ENCODE assay signal across 17 cellular contexts in the genomic region with DNA sequence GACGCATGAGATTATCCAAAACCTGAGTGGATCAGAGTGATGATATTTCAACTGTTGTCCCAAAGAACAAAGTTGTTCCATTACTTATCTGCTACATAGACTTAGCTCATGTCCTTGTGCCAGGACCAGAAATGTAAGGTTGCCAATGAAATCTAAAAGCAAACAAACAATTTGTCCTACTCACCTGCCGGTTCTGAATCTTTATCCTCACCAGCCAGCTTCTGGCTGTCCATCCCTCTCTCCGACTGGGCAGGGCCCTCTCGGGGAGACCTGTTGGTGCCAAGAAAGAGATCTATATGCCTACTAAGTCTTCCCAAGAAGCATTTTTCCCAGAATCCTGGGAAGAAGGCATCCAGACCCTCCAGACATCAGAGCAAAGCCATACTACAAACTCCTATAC. TPM values are rescaled to one million over a fixed set of nuclear protein-coding genes. Genes with fewer than 3 reads are reported as not detected.
DNase-seq lines count a peak whose midpoint lies in the region; ATAC-seq, FAIRE-seq and TF ChIP-seq lines count a peak whose summit lies in the region.
"Had no signal": no experiment of that assay in that cellular context is flagged by ENCODE, and none has a peak within 500 bp of the region (broad histone marks: within the 10 kb centered on the region; RNA-seq: fewer than 3 reads in every experiment).

No MANE protein-coding gene starts in this region.

- WGBS in HepG2 (ENCODE audit: low lambda C conversion rate), result 95% methylated on average over 4 of the region's 4 CpGs
- WGBS in right lobe of liver (ENCODE audit: insufficient coverage, low coverage, low lambda C conversion rate, missing lambda C conversion rate), result 36% methylated on average over 4 of the region's 4 CpGs
- 99% methylated on average over 4 of the region's 4 CpGs for WGBS in mesenchymal stem cell
- WGBS in prostate gland, result 47% methylated on average over 4 of the region's 4 CpGs

- H3K14ac ChIP-seq in mesenchymal stem cell (ENCODE audit: low read length in 2 of 2), result no peak overlapping the region

- POLR2A ChIA-PET in HepG2 (lab: Yijun Ruan, JAX), result no interaction called here
- POLR2A ChIA-PET in activated CD8-positive, alpha-beta T cell treated with anti-CD3 and anti-CD28 coated beads, Interleukin-2, amount 10 ng/mL, durations not matched to agents 7 days and 5 days (lab: Charles Lee), result interaction anchor here (0.8 to 2.6 kb wide), 4 partner anchors 15 to 134 kb away, joined by 3 to 18 read pairs (median 3); partner anchors contain the start of genes RHEBL1, TUBA1A and TUBA1B

- no peak overlapping the region for H2AFZ ChIP-seq in HepG2 (ENCODE audit: low read length)
- H2AFZ ChIP-seq in mesenchymal stem cell (ENCODE audit: low read depth, low read length), result no peak overlapping the region

- TF ChIP-seq POLR2A in HepG2 (IDR thresholded peaks at IDR 0.05; ENCODE audit: insufficient read depth in 1 of 2, low read depth in 2 of 2, low read length in 2 of 2), result no peak
- no peak for TF ChIP-seq POLR2A in right lobe of liver (IDR thresholded peaks at IDR 0.05)
- TF ChIP-seq POLR2A in vagina (IDR thresholded peaks at IDR 0.05), result no peak
- no peak for TF ChIP-seq POLR2A in prostate gland (IDR thresholded peaks at IDR 0.05)

- H3K4me1 ChIP-seq in HepG2 (ENCODE audit: insufficient read depth, low read length) (peaks cover 42% of the 10 kb centered on the region), right lobe of liver (peaks cover 0 to 42% (median 14%) of the 10 kb centered on the region in 4 donors), mesenchymal stem cell (ENCODE audit: control insufficient read depth, insufficient read depth, low read depth, low read length) (peaks cover 35% of the 10 kb centered on the region), vagina (peaks cover 51% of the 10 kb centered on the region), prostate gland (replicated peaks) (peaks cover 29% of the 10 kb centered on the region)

- TF ChIP-seq CTCF in HepG2 (CRISPR knock-in tag; IDR thresholded peaks at IDR 0.05), result no peak
- TF ChIP-seq CTCF in right lobe of liver (IDR thresholded peaks at IDR 0.05), result no peak
- TF ChIP-seq CTCF in vagina (IDR thresholded peaks at IDR 0.05), result no peak
- TF ChIP-seq CTCF in prostate gland (IDR thresholded peaks at IDR 0.05), result no peak

- no peak overlapping the region for H2BK12ac ChIP-seq in mesenchymal stem cell (ENCODE audit: low read length in 2 of 2)

- H4K8ac ChIP-seq in mesenchymal stem cell (ENCODE audit: low read length), result no peak overlapping the region

- no peaks in the 10 kb centered on the region for H3K9me3 Mint-ChIP-seq in activated CD8-positive, alpha-beta T cell treated with anti-CD3 and anti-CD28 coated beads, Interleukin-2, amount 10 ng/mL, durations not matched to agents 7 days and 5 days (ENCODE audit: insufficient read depth)
- H3K9me3 Mint-ChIP-seq: activated T-cell treated with anti-CD3 and anti-CD28 coated beads, Interleukin-2, amount 50 U/mL, for 4 hours had no signal

- H4K20me1 ChIP-seq in HepG2 (ENCODE audit: insufficient read depth, low read length), result peaks cover 59% of the 10 kb centered on the region

- no peak for FAIRE-seq in HepG2 (lab: Jason Lieb, UNC)
- FAIRE-seq: colon, frontal cortex had no signal

- TF ChIP-seq RAD21 in HepG2 (CRISPR knock-in tag; IDR thresholded peaks at IDR 0.05), result no peak

- no peaks in the 10 kb centered on the region for H3K9me3 ChIP-seq in HepG2 (ENCODE audit: low read length)
- H3K9me3 ChIP-seq in right lobe of liver, result no peaks in the 10 kb centered on the region
- no peaks in the 10 kb centered on the region for H3K9me3 ChIP-seq in mesenchymal stem cell (ENCODE audit: control insufficient read depth, low read length)
- H3K9me3 ChIP-seq in vagina, result no peaks in the 10 kb centered on the region
- no peaks in the 10 kb centered on the region for H3K9me3 ChIP-seq in prostate gland

- peak overlapping the region; percentile 4 for H3K27ac Mint-ChIP-seq in activated CD8-positive, alpha-beta T cell treated with anti-CD3 and anti-CD28 coated beads, Interleukin-2, amount 10 ng/mL, durations not matched to agents 7 days and 5 days

- H3K27me3 Mint-ChIP-seq in activated CD8-positive, alpha-beta T cell treated with anti-CD3 and anti-CD28 coated beads, Interleukin-2, amount 10 ng/mL, durations not matched to agents 7 days and 5 days (ENCODE audit: low read depth), result no peaks in the 10 kb centered on the region

- no peak for ATAC-seq in HepG2
- no peak for ATAC-seq in right lobe of liver
- ATAC-seq in activated CD8-positive, alpha-beta T cell treated with anti-CD3 and anti-CD28 coated beads, Interleukin-2, amount 10 ng/mL, durations not matched to agents 7 days and 5 days, result no peak
- ATAC-seq in GM19328 (IDR thresholded peaks at IDR 0.05; ENCODE audit: unreplicated experiment), result no peak
- ATAC-seq: activated T-cell treated with anti-CD3 and anti-CD28 coated beads, Interleukin-2, amount 50 U/mL, for 4 hours; PC-3 had no signal

- CTCF ChIA-PET in HepG2 (lab: Yijun Ruan, JAX; ENCODE audit: low intra/inter-chr PET ratio, low total read pairs), result no interaction called here
- CTCF ChIA-PET in activated CD8-positive, alpha-beta T cell treated with anti-CD3 and anti-CD28 coated beads, Interleukin-2, amount 10 ng/mL, durations not matched to agents 7 days and 5 days (lab: Charles Lee), result interaction anchor here (1.0 to 6.3 kb wide), 7 partner anchors 9 to 75 kb away, joined by 3 to 35 read pairs (median 5); partner anchors contain the start of genes DHH and RHEBL1

- H3K4me3 Mint-ChIP-seq in activated CD8-positive, alpha-beta T cell treated with anti-CD3 and anti-CD28 coated beads, Interleukin-2, amount 10 ng/mL, durations not matched to agents 7 days and 5 days, result no peak overlapping the region

- in situ Hi-C loops in HepG2 (cut with HindIII; ENCODE audit: extremely low pct_ligation_motif_present, low pct_unique_long_range_greater_than_20kb), result no loop called here

- H3K36me3 ChIP-seq in HepG2 (replicated peaks in 1 of 2; ENCODE audit: control insufficient read depth in 1 of 2, insufficient read depth in 2 of 2, low read length in 2 of 2), result peaks cover 41 to 57% of the 10 kb centered on the region in 2 experiments
- peaks cover 5 to 42% (median 21%) of the 10 kb centered on the region in 4 donors for H3K36me3 ChIP-seq in right lobe of liver
- H3K36me3 ChIP-seq in mesenchymal stem cell (ENCODE audit: control insufficient read depth in 1 of 2, insufficient read depth in 2 of 2, low read depth in 1 of 2, low read length in 2 of 2), result peaks cover 48 to 54% of the 10 kb centered on the region in 2 experiments
- peaks cover 0 to 47% of the 10 kb centered on the region in 2 donors for H3K36me3 ChIP-seq in vagina
- peaks cover 28 to 38% of the 10 kb centered on the region in 2 donors for H3K36me3 ChIP-seq in prostate gland

- H3K4me3 ChIP-seq in HepG2 (replicated peaks in 1 of 3; ENCODE audit: insufficient read depth in 1 of 3, low read depth in 2 of 3, low read length in 3 of 3), result no peak overlapping the region
- no peak overlapping the region for H3K4me3 ChIP-seq in right lobe of liver
- H3K4me3 ChIP-seq in mesenchymal stem cell (ENCODE audit: insufficient read depth in 1 of 2, low read depth in 1 of 2, low read length in 2 of 2), result no peak overlapping the region
- H3K4me3 ChIP-seq in vagina, result no peak overlapping the region
- H3K4me3 ChIP-seq in prostate gland, result no peak overlapping the region

- H3K79me2 ChIP-seq in HepG2 (ENCODE audit: insufficient read depth, low read length), result peaks cover 56% of the 10 kb centered on the region

- no peak for DNase-seq in HepG2 (ENCODE audit: low spot score)
- no peak for DNase-seq in right lobe of liver
- DNase-seq in activated CD8-positive, alpha-beta T cell treated with anti-CD3 and anti-CD28 coated beads, Interleukin-2, amount 10 ng/mL, durations not matched to agents 7 days and 5 days, result no peak
- no peak for DNase-seq in mesenchymal stem cell
- no peak for DNase-seq in activated effector memory CD4-positive, alpha-beta T cell treated with anti-CD3 and anti-CD28 coated beads, Interleukin-2, amount 50 U/mL, for 16 hours
- no peak for DNase-seq in vagina (ENCODE audit: extremely low spot score in 2 of 2)
- no peak for DNase-seq in prostate gland (ENCODE audit: low spot score)
- DNase-seq: activated T-cell treated with anti-CD3 and anti-CD28 coated beads, Interleukin-2, amount 50 U/mL, for 4 hours; HCEC 1CT; NCI-H526 treated with DMSO at 0.1 percent for 48 hours; PC-3 had no signal

- no peaks in the 10 kb centered on the region; a peak in 1 of 5 replicates for H3K27me3 ChIP-seq in HepG2 (ENCODE audit: control insufficient read depth in 1 of 2, insufficient read depth in 2 of 2, low read length in 2 of 2)
- no peaks in the 10 kb centered on the region for H3K27me3 ChIP-seq in right lobe of liver
- no peaks in the 10 kb centered on the region for H3K27me3 ChIP-seq in mesenchymal stem cell (ENCODE audit: control insufficient read depth in 1 of 2, insufficient read depth in 1 of 2, low read length in 2 of 2)
- H3K27me3 ChIP-seq in vagina, result no peaks in the 10 kb centered on the region
- H3K27me3 ChIP-seq in prostate gland (replicated peaks; ENCODE audit: insufficient read depth), result no peaks in the 10 kb centered on the region

- BruUV-seq in HepG2 (replicated peaks; lab: Mats Ljungman, UMichigan), result no TSS peak

- intact Hi-C loops in HepG2 (cut with micrococcal nuclease; ENCODE audit: unreplicated experiment) (no loop called here), right lobe of liver (cut with DNase I) (no loop called here), vagina (cut with DNase I) (no loop called here), prostate gland (cut with DNase I) (no loop called here)

- H3K4ac ChIP-seq in mesenchymal stem cell (ENCODE audit: low read depth in 1 of 2, low read length in 2 of 2), result no peak overlapping the region

- H2BK5ac ChIP-seq in mesenchymal stem cell (ENCODE audit: low read depth, low read length, poor library complexity, severe bottlenecking), result no peak overlapping the region

- H3K23ac ChIP-seq in mesenchymal stem cell (ENCODE audit: low read length in 2 of 2), result no peak overlapping the region

- no peak overlapping the region for H2AK5ac ChIP-seq in mesenchymal stem cell (ENCODE audit: low read length, severe bottlenecking)

- TF ChIP-seq EP300 in HepG2 (IDR thresholded peaks at IDR 0.05; ENCODE audit: low read depth in 2 of 2, low read length in 2 of 2), result no peak
- TF ChIP-seq EP300 in HepG2 (CRISPR knock-in tag; IDR thresholded peaks at IDR 0.05; ENCODE audit: borderline replicate concordance), result no peak

- peaks cover 41% of the 10 kb centered on the region for H3K4me1 Mint-ChIP-seq in activated CD8-positive, alpha-beta T cell treated with anti-CD3 and anti-CD28 coated beads, Interleukin-2, amount 10 ng/mL, durations not matched to agents 7 days and 5 days (ENCODE audit: low read depth)

- H3K4me2 ChIP-seq in HepG2 (ENCODE audit: low read depth, low read length) (0 out of 2 replicates have a peak overlapping the region, but pooled peaks have one; percentile 98), mesenchymal stem cell (ENCODE audit: low read length, poor library complexity, severe bottlenecking) (no peak overlapping the region)

- H2BK120ac ChIP-seq in mesenchymal stem cell (ENCODE audit: low read depth, low read length), result no peak overlapping the region

- peaks cover 66% of the 10 kb centered on the region for H3K36me3 Mint-ChIP-seq in activated CD8-positive, alpha-beta T cell treated with anti-CD3 and anti-CD28 coated beads, Interleukin-2, amount 10 ng/mL, durations not matched to agents 7 days and 5 days (ENCODE audit: low read depth)

- H3K9ac ChIP-seq in HepG2 (ENCODE audit: insufficient read depth, low read depth, low read length) (no peak overlapping the region), mesenchymal stem cell (ENCODE audit: low read length) (peak overlapping the region; percentile 30)

- no peak overlapping the region for H2BK15ac ChIP-seq in mesenchymal stem cell (ENCODE audit: low read depth, poor library complexity, severe bottlenecking)

- H3K79me1 ChIP-seq in mesenchymal stem cell (replicated peaks; ENCODE audit: low read length, poor library complexity, severe bottlenecking), result peaks cover 26% of the 10 kb centered on the region

- H3K27ac ChIP-seq in HepG2 (ENCODE audit: extremely low read length, insufficient read depth, low read length), result no peak overlapping the region
- H3K27ac ChIP-seq in right lobe of liver, result peak overlapping the region in 1 of 3 donors; percentile 4
- H3K27ac ChIP-seq in mesenchymal stem cell (ENCODE audit: low read length, poor library complexity, severe bottlenecking), result no peak overlapping the region
- no peak overlapping the region for H3K27ac ChIP-seq in vagina
- peak overlapping the region in 1 of 2 donors; percentile 51 for H3K27ac ChIP-seq in prostate gland
- H3K27ac ChIP-seq: epithelial cell of prostate, SK-N-MC had no signal

- no peak overlapping the region for H3K18ac ChIP-seq in mesenchymal stem cell (ENCODE audit: low read depth in 1 of 2, low read length in 2 of 2)

- no peak overlapping the region for H4K91ac ChIP-seq in mesenchymal stem cell (ENCODE audit: low read length)

RNA-seq across cellular contexts. Expression of gene KMT2D, which starts 5.5 kb away (rescaled TPM):
- 10.4 and 25.7 TPM in 2 replicates for total RNA-seq in HepG2 (2016; rRNA removed; fragmentation: Illumina TruSeq; extraction: Trizol)
- 3.8 and 5.1 TPM in 2 replicates for total RNA-seq in HepG2 (2016; cell fraction: cytosol; rRNA removed; fragmentation: Illumina TruSeq; extraction: Trizol; ENCODE audit: low read depth)
- total RNA-seq in HepG2 (2016; cell fraction: insoluble cytoplasmic fraction; rRNA removed; fragmentation: Illumina TruSeq; extraction: Trizol), result 9.4 and 20.2 TPM in 2 replicates
- 7.5 and 9.1 TPM in 2 replicates for total RNA-seq in HepG2 (2016; cell fraction: membrane; rRNA removed; fragmentation: Illumina TruSeq; extraction: Trizol)
- total RNA-seq in HepG2 (2016; cell fraction: nucleus; rRNA removed; fragmentation: Illumina TruSeq; extraction: Trizol), result 25.5 and 28.3 TPM in 2 replicates
- polyA plus RNA-seq in HepG2 (2011; rRNA removed), result 8.1 and 8.2 TPM in 2 replicates
- polyA plus RNA-seq in HepG2 (2011; cell fraction: cytosol; rRNA removed), result 5.0 and 6.5 TPM in 2 replicates
- polyA plus RNA-seq in HepG2 (2011; cell fraction: nucleus; rRNA removed), result 41.1 and 48.4 TPM in 2 replicates
- 20.0 and 20.6 TPM in 2 replicates for polyA plus RNA-seq in HepG2 (2012)
- 0.52 and 0.66 TPM in 2 replicates for polyA plus RNA-seq in HepG2 (2016; cell fraction: cytosol; fragmentation: Illumina TruSeq; extraction: Trizol; ENCODE audit: low read depth)
- polyA plus RNA-seq in HepG2 (2016; cell fraction: insoluble cytoplasmic fraction; fragmentation: Illumina TruSeq; extraction: Trizol; ENCODE audit: low read depth), result 18.4 and 23.1 TPM in 2 replicates
- 1.3 and 2.4 TPM in 2 replicates for polyA plus RNA-seq in HepG2 (2016; cell fraction: membrane; fragmentation: Illumina TruSeq; extraction: Trizol; ENCODE audit: low read depth)
- polyA plus RNA-seq in HepG2 (2016; cell fraction: nucleus; fragmentation: Illumina TruSeq; extraction: Trizol; ENCODE audit: insufficient read depth, low read depth), result 78.2 and 102 TPM in 2 replicates
- polyA minus RNA-seq in HepG2 (2011; rRNA and poly(A)+ RNA removed; ENCODE audit: low replicate concordance), result 12.2 and 28.0 TPM in 2 replicates
- 19.4 and 23.5 TPM in 2 replicates for polyA minus RNA-seq in HepG2 (2011; cell fraction: cytosol; rRNA and poly(A)+ RNA removed)
- 32.2 and 33.3 TPM in 2 replicates for polyA minus RNA-seq in HepG2 (2011; cell fraction: nucleus; rRNA and poly(A)+ RNA removed)
- 10 to 100 TPM; 28.6 to 35.4 (median 33.3) TPM for total RNA-seq in right lobe of liver
- total RNA-seq in activated CD8-positive, alpha-beta T cell treated with anti-CD3 and anti-CD28 coated beads, Interleukin-2, amount 10 ng/mL, durations not matched to agents 7 days and 5 days, result 100 to 1,000 TPM; 113 TPM
- polyA plus RNA-seq in mesenchymal stem cell (2013, experiment 1 of 2), result 14.1 TPM
- 11.6 TPM for polyA plus RNA-seq in mesenchymal stem cell (2013, experiment 2 of 2)
- total RNA-seq in vagina, result 38.8 TPM
- total RNA-seq in prostate gland, result 10 to 100 TPM; 82.7 to 99.7 TPM

RNA-seq across cellular contexts. Expression of gene RHEBL1, which starts 14.7 kb away (rescaled TPM):
- total RNA-seq in HepG2 (2016; rRNA removed; fragmentation: Illumina TruSeq; extraction: Trizol), result 1.4 and 1.6 TPM in 2 replicates
- 0.71 and 0.79 TPM in 2 replicates for total RNA-seq in HepG2 (2016; cell fraction: cytosol; rRNA removed; fragmentation: Illumina TruSeq; extraction: Trizol; ENCODE audit: low read depth)
- total RNA-seq in HepG2 (2016; cell fraction: insoluble cytoplasmic fraction; rRNA removed; fragmentation: Illumina TruSeq; extraction: Trizol), result 1.5 and 1.9 TPM in 2 replicates
- total RNA-seq in HepG2 (2016; cell fraction: membrane; rRNA removed; fragmentation: Illumina TruSeq; extraction: Trizol), result 0.62 and 1.0 TPM in 2 replicates
- 0.75 and 1.0 TPM in 2 replicates for total RNA-seq in HepG2 (2016; cell fraction: nucleus; rRNA removed; fragmentation: Illumina TruSeq; extraction: Trizol)
- 2.5 and 2.9 TPM in 2 replicates for polyA plus RNA-seq in HepG2 (2011; rRNA removed)
- 2.7 and 2.8 TPM in 2 replicates for polyA plus RNA-seq in HepG2 (2011; cell fraction: cytosol; rRNA removed)
- 2.0 and 2.7 TPM in 2 replicates for polyA plus RNA-seq in HepG2 (2011; cell fraction: nucleus; rRNA removed)
- polyA plus RNA-seq in HepG2 (2012), result 2.3 and 3.2 TPM in 2 replicates
- polyA plus RNA-seq in HepG2 (2016; cell fraction: cytosol; fragmentation: Illumina TruSeq; extraction: Trizol; ENCODE audit: low read depth), result 0.21 and 0.42 TPM in 2 replicates
- 1.2 and 1.3 TPM in 2 replicates for polyA plus RNA-seq in HepG2 (2016; cell fraction: insoluble cytoplasmic fraction; fragmentation: Illumina TruSeq; extraction: Trizol; ENCODE audit: low read depth)
- 0.52 and 0.79 TPM in 2 replicates for polyA plus RNA-seq in HepG2 (2016; cell fraction: membrane; fragmentation: Illumina TruSeq; extraction: Trizol; ENCODE audit: low read depth)
- 1.3 and 1.8 TPM in 2 replicates for polyA plus RNA-seq in HepG2 (2016; cell fraction: nucleus; fragmentation: Illumina TruSeq; extraction: Trizol; ENCODE audit: insufficient read depth, low read depth)
- 4.3 TPM in 2 replicates for polyA minus RNA-seq in HepG2 (2011; rRNA and poly(A)+ RNA removed; ENCODE audit: low replicate concordance)
- 0.88 and 0.89 TPM in 2 replicates for polyA minus RNA-seq in HepG2 (2011; cell fraction: cytosol; rRNA and poly(A)+ RNA removed)
- 0.62 and 0.90 TPM in 2 replicates for polyA minus RNA-seq in HepG2 (2011; cell fraction: nucleus; rRNA and poly(A)+ RNA removed)
- under 1 TPM in 5 of 6 experiments, not detected in 1; 0.17 to 0.60 (median 0.43) TPM for total RNA-seq in right lobe of liver
- 1 to 10 TPM; 9.5 to 9.9 TPM for total RNA-seq in activated CD8-positive, alpha-beta T cell treated with anti-CD3 and anti-CD28 coated beads, Interleukin-2, amount 10 ng/mL, durations not matched to agents 7 days and 5 days
- polyA plus RNA-seq in mesenchymal stem cell (2013, experiment 1 of 2), result 0.83 TPM
- 0.86 TPM for polyA plus RNA-seq in mesenchymal stem cell (2013, experiment 2 of 2)
- 1.7 TPM for total RNA-seq in vagina
- total RNA-seq in prostate gland, result 1 to 10 TPM; 1.1 to 2.3 TPM

RNA-seq across cellular contexts. Expression of gene PRKAG1, which starts 36.5 kb away (rescaled TPM):
- total RNA-seq in HepG2 (2016; rRNA removed; fragmentation: Illumina TruSeq; extraction: Trizol), result 32.8 and 37.6 TPM in 2 replicates
- total RNA-seq in HepG2 (2016; cell fraction: cytosol; rRNA removed; fragmentation: Illumina TruSeq; extraction: Trizol; ENCODE audit: low read depth), result 9.1 and 11.2 TPM in 2 replicates
- 30.6 and 39.9 TPM in 2 replicates for total RNA-seq in HepG2 (2016; cell fraction: insoluble cytoplasmic fraction; rRNA removed; fragmentation: Illumina TruSeq; extraction: Trizol)
- total RNA-seq in HepG2 (2016; cell fraction: membrane; rRNA removed; fragmentation: Illumina TruSeq; extraction: Trizol), result 19.3 and 21.1 TPM in 2 replicates
- total RNA-seq in HepG2 (2016; cell fraction: nucleus; rRNA removed; fragmentation: Illumina TruSeq; extraction: Trizol), result 16.7 and 19.6 TPM in 2 replicates
- polyA plus RNA-seq in HepG2 (2011; rRNA removed), result 21.2 and 26.1 TPM in 2 replicates
- polyA plus RNA-seq in HepG2 (2011; cell fraction: cytosol; rRNA removed), result 18.5 and 26.3 TPM in 2 replicates
- 8.8 and 11.6 TPM in 2 replicates for polyA plus RNA-seq in HepG2 (2011; cell fraction: nucleus; rRNA removed)
- polyA plus RNA-seq in HepG2 (2012), result 20.2 and 21.7 TPM in 2 replicates
- 7.6 and 8.8 TPM in 2 replicates for polyA plus RNA-seq in HepG2 (2016; cell fraction: cytosol; fragmentation: Illumina TruSeq; extraction: Trizol; ENCODE audit: low read depth)
- 38.7 and 40.2 TPM in 2 replicates for polyA plus RNA-seq in HepG2 (2016; cell fraction: insoluble cytoplasmic fraction; fragmentation: Illumina TruSeq; extraction: Trizol; ENCODE audit: low read depth)
- 14.5 and 16.2 TPM in 2 replicates for polyA plus RNA-seq in HepG2 (2016; cell fraction: membrane; fragmentation: Illumina TruSeq; extraction: Trizol; ENCODE audit: low read depth)
- polyA plus RNA-seq in HepG2 (2016; cell fraction: nucleus; fragmentation: Illumina TruSeq; extraction: Trizol; ENCODE audit: insufficient read depth, low read depth), result 24.6 and 24.9 TPM in 2 replicates
- polyA minus RNA-seq in HepG2 (2011; rRNA and poly(A)+ RNA removed; ENCODE audit: low replicate concordance), result 11.5 and 73.4 TPM in 2 replicates
- polyA minus RNA-seq in HepG2 (2011; cell fraction: cytosol; rRNA and poly(A)+ RNA removed), result 7.8 and 9.5 TPM in 2 replicates
- polyA minus RNA-seq in HepG2 (2011; cell fraction: nucleus; rRNA and poly(A)+ RNA removed), result 11.6 TPM in 2 replicates
- total RNA-seq in right lobe of liver, result 10 to 100 TPM; 24.8 to 36.2 (median 30.1) TPM
- total RNA-seq in activated CD8-positive, alpha-beta T cell treated with anti-CD3 and anti-CD28 coated beads, Interleukin-2, amount 10 ng/mL, durations not matched to agents 7 days and 5 days, result 10 to 100 TPM; 57.5 to 59.8 TPM
- polyA plus RNA-seq in mesenchymal stem cell (2013, experiment 1 of 2), result 62.2 TPM
- 63.2 TPM for polyA plus RNA-seq in mesenchymal stem cell (2013, experiment 2 of 2)
- total RNA-seq in vagina, result 67.0 TPM
- total RNA-seq in prostate gland, result 10 to 100 TPM; 53.9 to 55.4 TPM

RNA-seq across cellular contexts. Expression of gene DHH, which starts 39.5 kb away (rescaled TPM):
- total RNA-seq in HepG2 (2016; rRNA removed; fragmentation: Illumina TruSeq; extraction: Trizol) (not detected in 2 replicates), right lobe of liver (under 1 TPM in 3 of 6 experiments, not detected in 3; 0.04 to 0.13 (median 0.07) TPM), vagina (1.5 TPM), prostate gland (100 to 1,000 TPM in 1 of 2 donors, under 1 TPM in 1; 0.18 to 114 TPM)
- total RNA-seq in HepG2 (2016; cell fraction: cytosol; rRNA removed; fragmentation: Illumina TruSeq; extraction: Trizol; ENCODE audit: low read depth), result not detected in 2 replicates
- not detected in 2 replicates for total RNA-seq in HepG2 (2016; cell fraction: insoluble cytoplasmic fraction; rRNA removed; fragmentation: Illumina TruSeq; extraction: Trizol)
- total RNA-seq in HepG2 (2016; cell fraction: membrane; rRNA removed; fragmentation: Illumina TruSeq; extraction: Trizol), result not detected in 2 replicates
- not detected in 2 replicates for total RNA-seq in HepG2 (2016; cell fraction: nucleus; rRNA removed; fragmentation: Illumina TruSeq; extraction: Trizol)
- polyA plus RNA-seq in HepG2 (2011; rRNA removed), result not detected in 2 replicates
- not detected in 2 replicates for polyA plus RNA-seq in HepG2 (2011; cell fraction: cytosol; rRNA removed)
- polyA plus RNA-seq in HepG2 (2011; cell fraction: nucleus; rRNA removed), result 0.03 and 0.10 TPM in 2 replicates
- not detected in 2 replicates for polyA plus RNA-seq in HepG2 (2012)
- polyA plus RNA-seq in HepG2 (2016; cell fraction: cytosol; fragmentation: Illumina TruSeq; extraction: Trizol; ENCODE audit: low read depth), result not detected in 2 replicates
- polyA plus RNA-seq in HepG2 (2016; cell fraction: insoluble cytoplasmic fraction; fragmentation: Illumina TruSeq; extraction: Trizol; ENCODE audit: low read depth), result not detected in 2 replicates
- not detected in 2 replicates for polyA plus RNA-seq in HepG2 (2016; cell fraction: membrane; fragmentation: Illumina TruSeq; extraction: Trizol; ENCODE audit: low read depth)
- not detected in 2 replicates for polyA plus RNA-seq in HepG2 (2016; cell fraction: nucleus; fragmentation: Illumina TruSeq; extraction: Trizol; ENCODE audit: insufficient read depth, low read depth)
- 0.07 TPM in 1 of 2 replicates, not detected in the other for polyA minus RNA-seq in HepG2 (2011; rRNA and poly(A)+ RNA removed; ENCODE audit: low replicate concordance)
- polyA minus RNA-seq in HepG2 (2011; cell fraction: cytosol; rRNA and poly(A)+ RNA removed), result not detected in 2 replicates
- polyA minus RNA-seq in HepG2 (2011; cell fraction: nucleus; rRNA and poly(A)+ RNA removed), result 0.12 TPM in 1 of 2 replicates, not detected in the other
- total RNA-seq in activated CD8-positive, alpha-beta T cell treated with anti-CD3 and anti-CD28 coated beads, Interleukin-2, amount 10 ng/mL, durations not matched to agents 7 days and 5 days, result under 1 TPM in 1 of 2 experiments, not detected in 1; 0.16 TPM
- polyA plus RNA-seq in mesenchymal stem cell (2013, experiment 1 of 2), result 0.03 TPM
- not detected for polyA plus RNA-seq in mesenchymal stem cell (2013, experiment 2 of 2)
- polyA plus RNA-seq: AG04450 had no signal

RNA-seq across cellular contexts. Expression of gene LMBR1L, which starts 55.6 kb away (rescaled TPM):
- total RNA-seq in HepG2 (2016; rRNA removed; fragmentation: Illumina TruSeq; extraction: Trizol), result 7.3 and 12.2 TPM in 2 replicates
- 9.1 and 9.7 TPM in 2 replicates for total RNA-seq in HepG2 (2016; cell fraction: cytosol; rRNA removed; fragmentation: Illumina TruSeq; extraction: Trizol; ENCODE audit: low read depth)
- total RNA-seq in HepG2 (2016; cell fraction: insoluble cytoplasmic fraction; rRNA removed; fragmentation: Illumina TruSeq; extraction: Trizol), result 5.5 and 14.0 TPM in 2 replicates
- 8.8 and 9.7 TPM in 2 replicates for total RNA-seq in HepG2 (2016; cell fraction: membrane; rRNA removed; fragmentation: Illumina TruSeq; extraction: Trizol)
- total RNA-seq in HepG2 (2016; cell fraction: nucleus; rRNA removed; fragmentation: Illumina TruSeq; extraction: Trizol), result 21.8 and 27.5 TPM in 2 replicates
- polyA plus RNA-seq in HepG2 (2011; rRNA removed), result 65.9 and 79.6 TPM in 2 replicates
- polyA plus RNA-seq in HepG2 (2011; cell fraction: cytosol; rRNA removed), result 25.4 and 26.4 TPM in 2 replicates
- 362 and 407 TPM in 2 replicates for polyA plus RNA-seq in HepG2 (2011; cell fraction: nucleus; rRNA removed)
- polyA plus RNA-seq in HepG2 (2012), result 51.5 and 57.5 TPM in 2 replicates
- polyA plus RNA-seq in HepG2 (2016; cell fraction: cytosol; fragmentation: Illumina TruSeq; extraction: Trizol; ENCODE audit: low read depth), result 2.1 and 2.4 TPM in 2 replicates
- 4.7 TPM in 2 replicates for polyA plus RNA-seq in HepG2 (2016; cell fraction: insoluble cytoplasmic fraction; fragmentation: Illumina TruSeq; extraction: Trizol; ENCODE audit: low read depth)
- polyA plus RNA-seq in HepG2 (2016; cell fraction: membrane; fragmentation: Illumina TruSeq; extraction: Trizol; ENCODE audit: low read depth), result 5.1 and 8.4 TPM in 2 replicates
- 41.9 and 51.4 TPM in 2 replicates for polyA plus RNA-seq in HepG2 (2016; cell fraction: nucleus; fragmentation: Illumina TruSeq; extraction: Trizol; ENCODE audit: insufficient read depth, low read depth)
- 29.1 and 80.1 TPM in 2 replicates for polyA minus RNA-seq in HepG2 (2011; rRNA and poly(A)+ RNA removed; ENCODE audit: low replicate concordance)
- polyA minus RNA-seq in HepG2 (2011; cell fraction: cytosol; rRNA and poly(A)+ RNA removed), result 14.6 and 15.4 TPM in 2 replicates
- 87.2 and 109 TPM in 2 replicates for polyA minus RNA-seq in HepG2 (2011; cell fraction: nucleus; rRNA and poly(A)+ RNA removed)
- 10 to 100 TPM; 12.2 to 34.5 (median 16.3) TPM for total RNA-seq in right lobe of liver
- total RNA-seq in activated CD8-positive, alpha-beta T cell treated with anti-CD3 and anti-CD28 coated beads, Interleukin-2, amount 10 ng/mL, durations not matched to agents 7 days and 5 days, result 10 to 100 TPM; 35.8 to 37.8 TPM
- 33.9 TPM for polyA plus RNA-seq in mesenchymal stem cell (2013, experiment 1 of 2)
- polyA plus RNA-seq in mesenchymal stem cell (2013, experiment 2 of 2), result 30.6 TPM
- 53.3 TPM for total RNA-seq in vagina
- 100 to 1,000 TPM in 1 of 2 donors, 10 to 100 TPM in 1; 25.2 to 143 TPM for total RNA-seq in prostate gland
